ENCODE assay signal across 8 cellular contexts in genomic region chr17:18248300-18248731, GRCh38. TPM values are rescaled to one million over a fixed set of nuclear protein-coding genes. Genes with fewer than 3 reads are reported as not detected.
A peak's percentile ranks its signal among the peaks of the same experiment; 100 is the strongest.
DNase-seq lines count a peak whose midpoint lies in the region; ATAC-seq and TF ChIP-seq lines count a peak whose summit lies in the region.

No MANE protein-coding gene starts in this region.

- in situ Hi-C loops in KBM-7 (cut with MboI; ENCODE audit: low pct_unique_long_range_greater_than_20kb, low sequenced_read_pairs), result no loop called here

- POLR2A ChIA-PET in RWPE1 (lab: Yijun Ruan, JAX; ENCODE audit: low non-redundant PET), result no interaction called here

- H3K4me3 ChIP-seq in fibroblast of villous mesenchyme (ENCODE audit: low read depth, low read length), result no peak overlapping the region

- CTCF ChIA-PET in RWPE1 (lab: Yijun Ruan, JAX), result interaction anchor here (0.5 to 1.3 kb wide), 11 partner anchors 9 to 1173 kb away, joined by 3 to 10 read pairs (median 4); partner anchors contain the start of gene ALKBH5

- H3K4me3 Mint-ChIP-seq in osteocyte (ENCODE audit: unreplicated experiment), result no peak overlapping the region

- DNase-seq in DMS 273 treated with DMSO at 0.1 percent for 48 hours (lab: John Stamatoyannopoulos, UW) (peak; percentile 25), KBM-7 (peak; percentile 68), RWPE1 (ENCODE audit: low spot score) (peak; percentile 76), fibroblast of villous mesenchyme (ENCODE audit: low read depth) (peak; percentile 71), osteocyte (ENCODE audit: extremely low spot score, unreplicated experiment) (no peak), ureter (ENCODE audit: low spot score) (peak; percentile 76)
- DNase-seq in activated effector memory CD4-positive, alpha-beta T cell treated with Interleukin-2 at 50 U/mL for 16 hours, result peak; percentile 38

- peaks cover 31% of the 10 kb centered on the region for H3K36me3 Mint-ChIP-seq in osteocyte (ENCODE audit: unreplicated experiment)

- TF ChIP-seq CTCF in RWPE1 (conservative IDR thresholded peaks at IDR 0.05; ENCODE audit: low read depth), result peak; percentile 79
- TF ChIP-seq CTCF in fibroblast of villous mesenchyme (IDR thresholded peaks at IDR 0.05; ENCODE audit: insufficient read depth, low read depth, low read length), result peak; percentile 73
- peak; percentile 80 for TF ChIP-seq CTCF in osteocyte (IDR thresholded peaks at IDR 0.05)

- no peaks in the 10 kb centered on the region for H3K27me3 Mint-ChIP-seq in osteocyte (ENCODE audit: unreplicated experiment)

- peak overlapping the region; percentile 93 for H3K27ac ChIP-seq in RWPE1

- peaks cover 2% of the 10 kb centered on the region for H3K4me1 Mint-ChIP-seq in osteocyte (ENCODE audit: unreplicated experiment)

- H3K9me3 Mint-ChIP-seq in osteocyte (ENCODE audit: unreplicated experiment), result no peaks in the 10 kb centered on the region

- ATAC-seq in HG02938 (IDR thresholded peaks at IDR 0.05; ENCODE audit: unreplicated experiment), result no peak

- H3K27ac Mint-ChIP-seq in osteocyte (ENCODE audit: unreplicated experiment), result no peak overlapping the region

RNA-seq across cellular contexts. Expression of gene FLII, which starts 10.2 kb away (rescaled TPM):
- total RNA-seq in fibroblast of villous mesenchyme (205 and 244 TPM in 2 replicates), osteocyte (212 and 214 TPM in 2 replicates), ureter (307 TPM)

RNA-seq across cellular contexts. Expression of gene MIEF2, which starts 12.1 kb away (rescaled TPM):
- total RNA-seq in fibroblast of villous mesenchyme (16.4 and 18.4 TPM in 2 replicates), osteocyte (10.8 and 15.3 TPM in 2 replicates), ureter (9.8 TPM)

RNA-seq across cellular contexts. Expression of gene LLGL1, which starts 22.9 kb away (rescaled TPM):
- total RNA-seq in fibroblast of villous mesenchyme (44.0 and 49.3 TPM in 2 replicates), osteocyte (43.7 and 45.0 TPM in 2 replicates), ureter (18.5 TPM)
